ENCODE assay signal across 8 cellular contexts in the genomic region with DNA sequence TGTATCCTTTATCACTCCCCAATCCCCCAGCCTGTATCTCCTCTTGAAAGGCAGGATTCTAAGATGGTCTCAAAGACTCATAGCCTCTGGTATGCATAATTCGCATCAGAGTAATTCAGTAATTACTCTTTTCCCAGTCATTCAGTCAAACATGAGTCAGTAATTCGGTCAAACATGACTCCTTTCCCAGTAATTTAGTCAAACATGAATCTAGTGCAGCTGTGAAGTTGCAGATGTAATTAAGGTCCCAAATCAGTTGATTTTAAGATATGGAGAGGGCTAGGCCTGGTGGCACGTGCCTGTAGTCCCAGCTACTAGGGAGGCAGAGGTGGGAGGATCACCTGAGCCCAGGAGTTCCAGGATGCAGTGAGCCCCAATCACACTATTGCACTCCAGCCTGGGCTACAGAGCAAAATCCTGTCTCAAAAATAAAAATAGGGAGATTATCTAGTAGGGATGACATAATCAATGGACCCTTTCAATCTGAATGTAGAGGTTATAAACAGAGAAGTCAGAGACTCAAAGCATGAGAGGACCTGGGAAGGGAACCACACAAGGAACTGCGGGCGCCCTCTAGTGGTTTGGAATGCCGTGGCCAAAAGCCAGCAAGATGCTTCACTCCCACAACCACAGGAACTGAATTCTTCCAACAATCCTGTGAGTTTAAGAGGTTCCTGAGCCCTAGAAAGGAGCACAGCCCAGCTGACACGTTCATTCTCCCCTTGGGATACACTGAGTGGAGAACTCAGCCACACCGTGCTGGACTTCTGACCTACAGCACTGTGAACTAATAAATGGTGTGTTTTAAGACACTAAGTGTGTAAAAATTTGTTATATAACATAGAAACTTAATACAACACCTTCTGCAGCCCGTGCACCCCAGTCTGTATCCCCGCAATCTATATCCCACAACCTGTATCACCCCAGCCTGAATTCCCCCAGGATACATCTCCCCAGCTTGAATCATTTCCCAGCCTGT. TPM values are rescaled to one million over a fixed set of nuclear protein-coding genes. Genes with fewer than 3 reads are reported as not detected.
A peak's percentile ranks its signal among the peaks of the same experiment; 100 is the strongest.
DNase-seq lines count a peak whose midpoint lies in the region; ATAC-seq lines count a peak whose summit lies in the region.

No MANE protein-coding gene starts in this region.

- H3K9me3 Mint-ChIP-seq in activated CD4-positive, alpha-beta memory T cell treated with anti-CD3 and anti-CD28 coated beads, Interleukin-2, amount 10 ng/mL, durations not matched to agents 7 days and 5 days, result no peaks in the 10 kb centered on the region
- H3K9me3 Mint-ChIP-seq in memory B cell, result peaks cover 2% of the 10 kb centered on the region

- H3K4me3 Mint-ChIP-seq in activated CD4-positive, alpha-beta memory T cell treated with anti-CD3 and anti-CD28 coated beads, Interleukin-2, amount 10 ng/mL, durations not matched to agents 7 days and 5 days, result no peak overlapping the region
- H3K4me3 Mint-ChIP-seq in memory B cell, result no peak overlapping the region

- no peak overlapping the region for H3K27ac Mint-ChIP-seq in activated CD4-positive, alpha-beta memory T cell treated with anti-CD3 and anti-CD28 coated beads, Interleukin-2, amount 10 ng/mL, durations not matched to agents 7 days and 5 days
- H3K27ac Mint-ChIP-seq in memory B cell, result no peak overlapping the region

- ATAC-seq in memory B cell (ENCODE audit: low read depth), result peak; percentile 70
- no peak for ATAC-seq in HG02981 (IDR thresholded peaks at IDR 0.05; ENCODE audit: unreplicated experiment)

- peaks cover 3% of the 10 kb centered on the region for H3K27me3 Mint-ChIP-seq in activated CD4-positive, alpha-beta memory T cell treated with anti-CD3 and anti-CD28 coated beads, Interleukin-2, amount 10 ng/mL, durations not matched to agents 7 days and 5 days
- peaks cover 14% of the 10 kb centered on the region for H3K27me3 Mint-ChIP-seq in memory B cell

- CTCF ChIA-PET in activated CD4-positive, alpha-beta memory T cell treated with anti-CD3 and anti-CD28 coated beads, Interleukin-2, amount 10 ng/mL, durations not matched to agents 7 days and 5 days (lab: Charles Lee), result interaction anchor here (0.7 to 1.0 kb wide), 2 partner anchors 33 to 60 kb away, joined by 3 read pairs; no protein-coding TSS in a partner anchor

- DNase-seq in GDM1 (lab: John Stamatoyannopoulos, UW) (peak; percentile 48), HS-27A (ENCODE audit: low read depth) (peak; percentile 63), NCI-H82 (lab: John Stamatoyannopoulos, UW) (peak; percentile 100), memory B cell (ENCODE audit: low spot score in 2 of 2) (peak; percentile 61 to 73)
- DNase-seq in activated CD4-positive, alpha-beta memory T cell treated with anti-CD3 and anti-CD28 coated beads, Interleukin-2, amount 10 ng/mL, durations not matched to agents 7 days and 5 days, result peak; percentile 72
- peak; percentile 65 for DNase-seq in effector CD4-positive, alpha-beta T cell
- peak; percentile 32 to 53 for DNase-seq in stimulated activated CD8-positive, alpha-beta memory T cell treated with anti-CD3 and anti-CD28 coated beads, Interleukin-15, amount 100 ng/mL, for 4 hours (ENCODE audit: low read depth in 2 of 2)

- H3K36me3 Mint-ChIP-seq in activated CD4-positive, alpha-beta memory T cell treated with anti-CD3 and anti-CD28 coated beads, Interleukin-2, amount 10 ng/mL, durations not matched to agents 7 days and 5 days (ENCODE audit: low read depth), result no peaks in the 10 kb centered on the region
- peaks cover 2% of the 10 kb centered on the region for H3K36me3 Mint-ChIP-seq in memory B cell

- POLR2A ChIA-PET in activated CD4-positive, alpha-beta memory T cell treated with anti-CD3 and anti-CD28 coated beads, Interleukin-2, amount 10 ng/mL, durations not matched to agents 7 days and 5 days (lab: Charles Lee), result no interaction called here

- peaks cover 7% of the 10 kb centered on the region for H3K4me1 Mint-ChIP-seq in activated CD4-positive, alpha-beta memory T cell treated with anti-CD3 and anti-CD28 coated beads, Interleukin-2, amount 10 ng/mL, durations not matched to agents 7 days and 5 days
- H3K4me1 Mint-ChIP-seq in memory B cell, result peaks cover 6% of the 10 kb centered on the region

RNA-seq across cellular contexts. Expression of a gene that starts 14.3 kb away (rescaled TPM):
- total RNA-seq in activated CD4-positive, alpha-beta memory T cell treated with anti-CD3 and anti-CD28 coated beads, Interleukin-2, amount 10 ng/mL, durations not matched to agents 7 days and 5 days, result not detected

RNA-seq across cellular contexts. Expression of a gene that starts 33.7 kb away (rescaled TPM):
- total RNA-seq in activated CD4-positive, alpha-beta memory T cell treated with anti-CD3 and anti-CD28 coated beads, Interleukin-2, amount 10 ng/mL, durations not matched to agents 7 days and 5 days, result 10 to 100 TPM; 42.3 to 49.2 TPM

Comparison
In these comparisons a context has a peak if more than half of its experiments do, and no peak if none do; other contexts are left out.
1. DNase-seq: peak in every context shown above with its lines; median percentile 100 in NCI-H82; 72 in activated CD4-positive, alpha-beta memory T cell treated with anti-CD3 and anti-CD28 coated beads, Interleukin-2, amount 10 ng/mL, durations not matched to agents 7 days and 5 days; 67 in memory B cell; 65 in effector CD4-positive, alpha-beta T cell; 63 in HS-27A; 48 in GDM1; 42 in stimulated activated CD8-positive, alpha-beta memory T cell treated with anti-CD3 and anti-CD28 coated beads, Interleukin-15, amount 100 ng/mL, for 4 hours.